In genomic region chr15:55197362-55197705, GRCh38 we compare ENCODE assay signal across 8 cellular contexts. TPM values are rescaled to one million over a fixed set of nuclear protein-coding genes. Genes with fewer than 3 reads are reported as not detected.
DNase-seq lines count a peak whose midpoint lies in the region; ATAC-seq lines count a peak whose summit lies in the region.

No MANE protein-coding gene starts in this region.

- no peak overlapping the region for H2BK5ac ChIP-seq in mesenchymal stem cell (ENCODE audit: low read depth, low read length, poor library complexity, severe bottlenecking)

- no peak overlapping the region for H3K23ac ChIP-seq in mesenchymal stem cell (ENCODE audit: low read length in 2 of 2)

- H2BK15ac ChIP-seq in mesenchymal stem cell (ENCODE audit: low read depth, poor library complexity, severe bottlenecking) = no peak overlapping the region

- no peak overlapping the region for H4K91ac ChIP-seq in mesenchymal stem cell (ENCODE audit: low read length)

- H2AFZ ChIP-seq in mesenchymal stem cell (ENCODE audit: low read depth, low read length) = peak overlapping the region; percentile 21

- no peak overlapping the region for H3K14ac ChIP-seq in mesenchymal stem cell (ENCODE audit: low read length in 2 of 2)

- in situ Hi-C loops in KBM-7 (cut with MboI; ENCODE audit: low pct_unique_long_range_greater_than_20kb, low sequenced_read_pairs) = no loop called here

- H3K79me1 ChIP-seq in mesenchymal stem cell (replicated peaks; ENCODE audit: low read length, poor library complexity, severe bottlenecking) = no peaks in the 10 kb centered on the region

- no peak overlapping the region for H3K4ac ChIP-seq in mesenchymal stem cell (ENCODE audit: low read depth in 1 of 2, low read length in 2 of 2)

- no peak overlapping the region for H2AK5ac ChIP-seq in mesenchymal stem cell (ENCODE audit: low read length, severe bottlenecking)

- WGBS in adipose tissue, 3 donors = 0 to 1% (median 0%) methylated on average over 10 of the region's 10 CpGs
- 0% methylated on average over 3 of the region's 10 CpGs for WGBS in mesenchymal stem cell

- H3K27ac ChIP-seq in adipose tissue (ENCODE audit: low read depth, low read length) = peak overlapping the region; percentile 34
- peak overlapping the region; percentile 88 for H3K27ac ChIP-seq in mesenchymal stem cell (ENCODE audit: low read length, poor library complexity, severe bottlenecking)

- peak overlapping the region; percentile 97 for H3K9ac ChIP-seq in mesenchymal stem cell (ENCODE audit: low read length)

- H3K18ac ChIP-seq in mesenchymal stem cell (ENCODE audit: low read depth in 1 of 2, low read length in 2 of 2) = peak overlapping the region; percentile 79 to 81

- peak overlapping the region; percentile 71 for H4K8ac ChIP-seq in mesenchymal stem cell (ENCODE audit: low read length)

- peaks cover 1% of the 10 kb centered on the region for H3K4me1 ChIP-seq in mesenchymal stem cell (ENCODE audit: control insufficient read depth, insufficient read depth, low read depth, low read length)

- peak; percentile 7 for ATAC-seq in GM19023 (IDR thresholded peaks at IDR 0.05; ENCODE audit: unreplicated experiment)
- peak; percentile 9 for ATAC-seq in HG02938 (IDR thresholded peaks at IDR 0.05; ENCODE audit: unreplicated experiment)

- DNase-seq in mesenchymal stem cell (no peak), KBM-7 (no peak), COR-L47 (lab: John Stamatoyannopoulos, UW) (no peak), hippocampal formation (lab: John Stamatoyannopoulos, UW) (no peak), NCI-H2196 treated with DMSO at 0.1 percent for 48 hours (lab: John Stamatoyannopoulos, UW; ENCODE audit: unreplicated experiment) (no peak)

- H3K36me3 ChIP-seq in mesenchymal stem cell (ENCODE audit: control insufficient read depth in 1 of 2, insufficient read depth in 2 of 2, low read depth in 1 of 2, low read length in 2 of 2) = peaks cover 0 to 8% of the 10 kb centered on the region in 2 experiments

- peak overlapping the region; percentile 51 to 97 for H3K4me3 ChIP-seq in mesenchymal stem cell (ENCODE audit: insufficient read depth in 1 of 2, low read depth in 1 of 2, low read length in 2 of 2)

- H3K4me2 ChIP-seq in mesenchymal stem cell (ENCODE audit: low read length, poor library complexity, severe bottlenecking) = peak overlapping the region; percentile 71

- no peak overlapping the region for H2BK120ac ChIP-seq in mesenchymal stem cell (ENCODE audit: low read depth, low read length)

- no peak overlapping the region for H2BK12ac ChIP-seq in mesenchymal stem cell (ENCODE audit: low read length in 2 of 2)

- H3K9me3 ChIP-seq in mesenchymal stem cell (ENCODE audit: control insufficient read depth, low read length) = no peaks in the 10 kb centered on the region

- no peaks in the 10 kb centered on the region for H3K27me3 ChIP-seq in mesenchymal stem cell (ENCODE audit: control insufficient read depth in 1 of 2, insufficient read depth in 1 of 2, low read length in 2 of 2)

RNA-seq across cellular contexts. Expression of gene RSL24D1, which starts 0.6 kb away (rescaled TPM):
- polyA plus RNA-seq in adipose tissue = 10 to 100 TPM; 50.0 to 96.7 (median 53.6) TPM
- 65.7 TPM for polyA plus RNA-seq in mesenchymal stem cell (2013, experiment 1 of 2)
- 67.0 TPM for polyA plus RNA-seq in mesenchymal stem cell (2013, experiment 2 of 2)
